In genomic region chr3:14267976-14268375, GRCh38 we compare ENCODE assay signal across 17 cellular contexts.
"Had no signal": no experiment of that assay in that cellular context is flagged by ENCODE, and none has a peak within 500 bp of the region (broad histone marks: within the 10 kb centered on the region; RNA-seq: fewer than 3 reads in every experiment).

No MANE protein-coding gene starts in this region.

- ATAC-seq: T-helper 17 cell had no signal

- H3K36me3 Mint-ChIP-seq: naive B cell had no signal

- H3K4me2 ChIP-seq: hepatocyte had no signal

- H3K27ac ChIP-seq: adrenal gland, epithelial cell of prostate, hepatocyte, right atrium auricular region, thyroid gland had no signal

- H3K27me3 ChIP-seq: adrenal gland, hepatocyte, right atrium auricular region, thyroid gland had no signal

- H3K4me3 Mint-ChIP-seq: central memory CD8-positive, alpha-beta T cell; T-helper 17 cell had no signal

- H3K4me3 ChIP-seq: adrenal gland, hepatocyte, right atrium auricular region, skin epidermis, thyroid gland had no signal

- DNase-seq: activated CD4-positive, alpha-beta T cell treated with anti-CD3 and anti-CD28 coated beads, Interleukin-2, amount 50 U/mL, for 1 hour; activated CD4-positive, CD25-positive, alpha-beta regulatory T cell; activated naive CD4-positive, alpha-beta T cell treated with anti-CD3 and anti-CD28 coated beads, Interleukin-2, amount 50 U/mL, for 16 hours; activated T-cell treated with anti-CD3 and anti-CD28 coated beads for 4 hours; adrenal gland; cortex of kidney; effector memory CD4-positive, alpha-beta T cell; kidney glomerular epithelial cell; naive B cell; posterior cingulate gyrus; T-helper 17 cell had no signal

- H3K9me3 Mint-ChIP-seq: central memory CD8-positive, alpha-beta T cell had no signal

- H3K4me1 ChIP-seq: adrenal gland, right atrium auricular region, thyroid gland had no signal

- H3K27ac Mint-ChIP-seq: naive B cell, T-helper 17 cell had no signal

- H3K79me2 ChIP-seq: hepatocyte had no signal

- H3K9me3 ChIP-seq: adrenal gland, right atrium auricular region, thyroid gland had no signal

- H3K4me1 Mint-ChIP-seq: central memory CD8-positive, alpha-beta T cell; naive B cell; T-helper 17 cell had no signal

- H2AFZ ChIP-seq: hepatocyte had no signal

- H3K36me3 ChIP-seq: adrenal gland, right atrium auricular region, thyroid gland had no signal
